22 cellular contexts compared by ENCODE assay signal in genomic region chr1:36116906-36117305, GRCh38. TPM values are rescaled to one million over a fixed set of nuclear protein-coding genes. Genes with fewer than 3 reads are reported as not detected.
"Had no signal": no experiment of that assay in that cellular context is flagged by ENCODE, and none has a peak within 500 bp of the region (broad histone marks: within the 10 kb centered on the region; RNA-seq: fewer than 3 reads in every experiment).

No MANE protein-coding gene starts in this region.

- H3K27ac Mint-ChIP-seq: activated CD8-positive, alpha-beta T cell treated with anti-CD3 and anti-CD28 coated beads, Interleukin-2, amount 10 ng/mL, durations not matched to agents 7 days and 5 days; natural killer cell had no signal

- H2AFZ ChIP-seq: hepatocyte had no signal

- H3K27ac ChIP-seq: brain microvascular endothelial cell, hepatocyte, left lung, prostate gland had no signal

- H3K4me2 ChIP-seq: hepatocyte had no signal

- H3K27me3 ChIP-seq: brain microvascular endothelial cell, hepatocyte, left lung had no signal

- H3K4me1 ChIP-seq: prostate gland had no signal

- H3K4me3 Mint-ChIP-seq: activated CD8-positive, alpha-beta T cell treated with anti-CD3 and anti-CD28 coated beads, Interleukin-2, amount 10 ng/mL, durations not matched to agents 7 days and 5 days; natural killer cell had no signal

- H3K9me3 ChIP-seq: left lung, prostate gland had no signal

- DNase-seq: activated CD4-positive, alpha-beta T cell treated with anti-CD3 and anti-CD28 coated beads for 4 hours; activated CD8-positive, alpha-beta memory T cell treated with anti-CD3 and anti-CD28 coated beads, Interleukin-2, amount 50 U/mL, for 4 hours; activated CD8-positive, alpha-beta T cell treated with anti-CD3 and anti-CD28 coated beads, Interleukin-2, amount 10 ng/mL, durations not matched to agents 7 days and 5 days; activated gamma-delta T cell; activated T-cell treated with anti-CD3 and anti-CD28 coated beads, Interleukin-2, amount 50 U/mL, for 48 hours; brain microvascular endothelial cell; cerebellar nuclear complex; dermis blood vessel endothelial cell; left lung; mammary epithelial cell; natural killer cell; right cardiac atrium; stimulated activated CD4-positive, alpha-beta T cell treated with anti-CD3 and anti-CD28 coated beads, Interleukin-4, amount 100 ng/mL, for 24 hours; stimulated activated CD8-positive, alpha-beta memory T cell treated with anti-CD3 and anti-CD28 coated beads, Interleukin-4, amount 100 ng/mL, for 48 hours; stimulated activated naive CD8-positive, alpha-beta T cell treated with anti-CD3 and anti-CD28 coated beads, Interleukin-15, Interleukin-2, amounts not matched to agents 100 U/mL and 50 U/mL, for 24 hours; T-helper 2 cell had no signal

- H3K36me3 Mint-ChIP-seq: activated naive CD4-positive, alpha-beta T cell treated with anti-CD3 and anti-CD28 coated beads, Interleukin-2, amount 50 U/mL, for 72 hours; natural killer cell had no signal

- H3K4me3 ChIP-seq: hepatocyte, left lung, prostate gland, skin epidermis had no signal

- H3K36me3 ChIP-seq: brain microvascular endothelial cell, left lung, prostate gland had no signal

- ATAC-seq: activated CD8-positive, alpha-beta T cell treated with anti-CD3 and anti-CD28 coated beads, Interleukin-2, amount 10 ng/mL, durations not matched to agents 7 days and 5 days; activated naive CD4-positive, alpha-beta T cell treated with anti-CD3 and anti-CD28 coated beads, Interleukin-2, amount 50 U/mL, for 72 hours; right cardiac atrium; stimulated activated naive CD8-positive, alpha-beta T cell treated with anti-CD3 and anti-CD28 coated beads, Interleukin-15, Interleukin-2, amounts not matched to agents 100 U/mL and 50 U/mL, for 24 hours had no signal

- H3K79me2 ChIP-seq: hepatocyte had no signal

- FAIRE-seq: keratinocyte had no signal

- H3K9me3 Mint-ChIP-seq: activated naive CD4-positive, alpha-beta T cell treated with anti-CD3 and anti-CD28 coated beads, Interleukin-2, amount 50 U/mL, for 72 hours; natural killer cell had no signal

- H3K4me1 Mint-ChIP-seq: natural killer cell had no signal

RNA-seq across cellular contexts. Expression of gene TEKT2, which starts 33.0 kb away (rescaled TPM):
- total RNA-seq: activated CD8-positive, alpha-beta T cell treated with anti-CD3 and anti-CD28 coated beads, Interleukin-2, amount 10 ng/mL, durations not matched to agents 7 days and 5 days; mammary epithelial cell; ureter had no signal
- polyA plus RNA-seq: mammary epithelial cell had no signal
